In the genomic region with DNA sequence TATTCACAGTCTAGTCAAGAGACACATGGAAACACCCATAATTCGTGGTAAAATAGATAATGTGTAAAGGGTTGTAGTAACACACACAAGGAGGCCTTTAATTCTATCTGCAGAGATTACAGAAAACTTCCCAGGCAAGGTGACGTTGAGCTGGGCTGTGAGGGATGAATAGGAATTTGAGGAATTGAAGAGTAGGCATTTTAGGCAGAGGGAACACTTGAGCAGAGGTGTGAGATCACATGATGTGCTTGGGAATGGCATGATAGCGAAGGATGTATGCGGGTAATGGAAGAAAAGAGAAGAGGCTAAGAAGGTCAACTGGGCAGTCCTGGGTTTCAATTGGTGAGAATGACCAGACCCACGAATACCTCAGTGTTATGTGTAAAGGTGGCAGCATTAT, we compare ENCODE assay signal across 40 cellular contexts. TPM values are rescaled to one million over a fixed set of nuclear protein-coding genes. Genes with fewer than 3 reads are reported as not detected.
"Had no signal": no experiment of that assay in that cellular context is flagged by ENCODE, and none has a peak within 500 bp of the region (broad histone marks: within the 10 kb centered on the region; RNA-seq: fewer than 3 reads in every experiment).

No MANE protein-coding gene starts in this region.

- H3K4me3 Mint-ChIP-seq: activated B cell treated with CpG ODN at 0.5 μM for 24 hours; activated CD4-positive, alpha-beta memory T cell treated with anti-CD3 and anti-CD28 coated beads for 36 hours; activated CD4-positive, alpha-beta T cell treated with anti-CD3 and anti-CD28 coated beads, Interleukin-2, amount 10 ng/mL, durations not matched to agents 24 days and 14 days; activated CD8-positive, alpha-beta T cell treated with anti-CD3 and anti-CD28 coated beads for 36 hours; activated naive CD4-positive, alpha-beta T cell treated with anti-CD3 and anti-CD28 coated beads for 36 hours; activated naive CD8-positive, alpha-beta T cell treated with anti-CD3 and anti-CD28 coated beads for 36 hours; activated T-cell treated with anti-CD3 and anti-CD28 coated beads, Interleukin-2, amount 50 U/mL, for 4 hours; activated T-cell treated with anti-CD3 and anti-CD28 coated beads, Interleukin-2, amount 50 U/mL, for 72 hours; activated T-helper 1 cell treated with anti-CD3 and anti-CD28 coated beads, Interleukin-12 subunit alpha, Interleukin-12 subunit beta, Interleukin-2, Interleukin-4 antibody, amounts not matched to agents 30 ng/mL and 10 ng/mL and 1 ng/mL, durations not matched to agents 14 hours and 24 hours and 36 hours; activated T-helper 17 cell treated with anti-CD3 and anti-CD28 coated beads, Interleukin-2, amount 50 U/mL, for 72 hours; central memory CD8-positive, alpha-beta T cell; T-helper 1 cell treated with Interleukin-12 subunit alpha and Interleukin-12 subunit beta and Interleukin-4 antibody, amounts not matched to agents 30 μg/mL and 1 μg/mL, for 36 hours; T-helper 2 cell treated with Interferon-gamma antibody and Interleukin-4, amounts not matched to agents 5 μg/mL and 100 μg/mL, for 36 hours had no signal

- ATAC-seq: activated CD8-positive, alpha-beta T cell treated with anti-CD3 and anti-CD28 coated beads for 36 hours; activated naive CD4-positive, alpha-beta T cell treated with anti-CD3 and anti-CD28 coated beads, Interleukin-2, amount 50 U/mL, for 72 hours; activated T-cell treated with anti-CD3 and anti-CD28 coated beads, Interleukin-2, amount 50 U/mL, for 4 hours; activated T-cell treated with anti-CD3 and anti-CD28 coated beads, Interleukin-2, amount 50 U/mL, for 72 hours; activated T-helper 17 cell treated with anti-CD3 and anti-CD28 coated beads, Interleukin-2, amount 50 U/mL, for 72 hours; body of pancreas had no signal

- H3K27me3 Mint-ChIP-seq: activated CD4-positive, alpha-beta memory T cell treated with anti-CD3 and anti-CD28 coated beads for 36 hours; activated CD8-positive, alpha-beta T cell treated with anti-CD3 and anti-CD28 coated beads for 36 hours; central memory CD8-positive, alpha-beta T cell had no signal

- FAIRE-seq: astrocyte, TTC549 had no signal

- H3K4me3 ChIP-seq: adrenal gland, body of pancreas, breast epithelium had no signal

- H3K4me1 ChIP-seq: adrenal gland, breast epithelium had no signal

- H3K4me1 Mint-ChIP-seq: activated B cell treated with CpG ODN at 0.5 μM for 24 hours; activated CD4-positive, alpha-beta T cell treated with anti-CD3 and anti-CD28 coated beads, Interleukin-2, amount 10 ng/mL, durations not matched to agents 24 days and 14 days; activated naive CD8-positive, alpha-beta T cell treated with anti-CD3 and anti-CD28 coated beads for 36 hours; activated T-helper 17 cell treated with anti-CD3 and anti-CD28 coated beads, Interleukin-2, amount 50 U/mL, for 72 hours; central memory CD8-positive, alpha-beta T cell had no signal

- H3K36me3 Mint-ChIP-seq: activated CD4-positive, alpha-beta memory T cell treated with anti-CD3 and anti-CD28 coated beads for 36 hours; activated naive CD4-positive, alpha-beta T cell treated with anti-CD3 and anti-CD28 coated beads, Interleukin-2, amount 50 U/mL, for 72 hours; activated naive CD8-positive, alpha-beta T cell treated with anti-CD3 and anti-CD28 coated beads for 36 hours had no signal

- H3K9me3 Mint-ChIP-seq: activated B cell treated with CpG ODN at 0.5 μM for 24 hours; activated CD4-positive, alpha-beta memory T cell treated with anti-CD3 and anti-CD28 coated beads for 36 hours; activated CD4-positive, alpha-beta T cell treated with anti-CD3 and anti-CD28 coated beads, Interleukin-2, amount 10 ng/mL, durations not matched to agents 24 days and 14 days; activated CD8-positive, alpha-beta T cell treated with anti-CD3 and anti-CD28 coated beads for 36 hours; activated naive CD4-positive, alpha-beta T cell treated with anti-CD3 and anti-CD28 coated beads for 36 hours; activated naive CD4-positive, alpha-beta T cell treated with anti-CD3 and anti-CD28 coated beads, Interleukin-2, amount 50 U/mL, for 72 hours; activated naive CD8-positive, alpha-beta T cell treated with anti-CD3 and anti-CD28 coated beads for 36 hours; activated T-cell treated with anti-CD3 and anti-CD28 coated beads, Interleukin-2, amount 50 U/mL, for 72 hours; activated T-helper 1 cell treated with anti-CD3 and anti-CD28 coated beads, Interleukin-12 subunit alpha, Interleukin-12 subunit beta, Interleukin-2, Interleukin-4 antibody, amounts not matched to agents 30 ng/mL and 10 ng/mL and 1 ng/mL, durations not matched to agents 14 hours and 24 hours and 36 hours; activated T-helper 17 cell treated with anti-CD3 and anti-CD28 coated beads, Interleukin-2, amount 50 U/mL, for 72 hours; T-helper 1 cell treated with Interleukin-12 subunit alpha and Interleukin-12 subunit beta and Interleukin-4 antibody, amounts not matched to agents 30 μg/mL and 1 μg/mL, for 36 hours; T-helper 2 cell treated with Interferon-gamma antibody and Interleukin-4, amounts not matched to agents 5 μg/mL and 100 μg/mL, for 36 hours had no signal

- H3K27me3 ChIP-seq: adrenal gland, body of pancreas, brain microvascular endothelial cell, breast epithelium had no signal

- H3K27ac Mint-ChIP-seq: activated B cell treated with CpG ODN at 0.5 μM for 24 hours; activated CD4-positive, alpha-beta memory T cell treated with anti-CD3 and anti-CD28 coated beads for 36 hours; activated CD4-positive, alpha-beta T cell treated with anti-CD3 and anti-CD28 coated beads, Interleukin-2, amount 10 ng/mL, durations not matched to agents 24 days and 14 days; activated CD8-positive, alpha-beta T cell treated with anti-CD3 and anti-CD28 coated beads for 36 hours; activated naive CD4-positive, alpha-beta T cell treated with anti-CD3 and anti-CD28 coated beads for 36 hours; activated naive CD4-positive, alpha-beta T cell treated with anti-CD3 and anti-CD28 coated beads, Interleukin-2, amount 50 U/mL, for 72 hours; activated naive CD8-positive, alpha-beta T cell treated with anti-CD3 and anti-CD28 coated beads for 36 hours; activated T-cell treated with anti-CD3 and anti-CD28 coated beads, Interleukin-2, amount 50 U/mL, for 72 hours; activated T-helper 1 cell treated with anti-CD3 and anti-CD28 coated beads, Interleukin-12 subunit alpha, Interleukin-12 subunit beta, Interleukin-2, Interleukin-4 antibody, amounts not matched to agents 30 ng/mL and 10 ng/mL and 1 ng/mL, durations not matched to agents 14 hours and 24 hours and 36 hours; activated T-helper 17 cell treated with anti-CD3 and anti-CD28 coated beads, Interleukin-2, amount 50 U/mL, for 72 hours; T-helper 1 cell treated with Interleukin-12 subunit alpha and Interleukin-12 subunit beta and Interleukin-4 antibody, amounts not matched to agents 30 μg/mL and 1 μg/mL, for 36 hours; T-helper 2 cell treated with Interferon-gamma antibody and Interleukin-4, amounts not matched to agents 5 μg/mL and 100 μg/mL, for 36 hours had no signal

- H3K36me3 ChIP-seq: adrenal gland, brain microvascular endothelial cell, breast epithelium had no signal

- H3K9me3 ChIP-seq: adrenal gland, body of pancreas, breast epithelium had no signal

- H3K27ac ChIP-seq: adrenal gland, body of pancreas, brain microvascular endothelial cell, breast epithelium, VCaP had no signal

- DNase-seq: activated B cell treated with CpG ODN at 0.5 μM for 24 hours; activated CD4-positive, alpha-beta memory T cell treated with anti-CD3 and anti-CD28 coated beads for 36 hours; activated CD4-positive, alpha-beta T cell treated with anti-CD3 and anti-CD28 coated beads for 4 hours; activated CD4-positive, alpha-beta T cell treated with anti-CD3 and anti-CD28 coated beads, Interleukin-2, amount 10 ng/mL, durations not matched to agents 24 days and 14 days; activated CD4-positive, alpha-beta T cell treated with anti-CD3 and anti-CD28 coated beads, Interleukin-2, amount 50 U/mL, for 1 hour; activated CD4-positive, alpha-beta T cell treated with anti-CD3 and anti-CD28 coated beads, Interleukin-2, amount 50 U/mL, for 4 hours; activated CD4-positive, CD25-positive, alpha-beta regulatory T cell treated with anti-CD3 and anti-CD28 coated beads, Interleukin-2, amount 50 U/mL, for 72 hours; activated CD8-positive, alpha-beta T cell treated with anti-CD3 and anti-CD28 coated beads for 36 hours; activated effector memory CD4-positive, alpha-beta T cell treated with anti-CD3 and anti-CD28 coated beads, Interleukin-2, amount 50 U/mL, for 16 hours; activated gamma-delta T cell treated with Interleukin-2 at 50 U/mL for 16 hours; activated naive CD4-positive, alpha-beta T cell; activated naive CD4-positive, alpha-beta T cell treated with anti-CD3 and anti-CD28 coated beads for 36 hours; activated naive CD4-positive, alpha-beta T cell treated with anti-CD3 and anti-CD28 coated beads, Interleukin-2, amount 50 U/mL, for 16 hours; activated naive CD8-positive, alpha-beta T cell treated with anti-CD3 and anti-CD28 coated beads for 36 hours; activated T-cell treated with anti-CD3 and anti-CD28 coated beads for 4 hours; activated T-cell treated with anti-CD3 and anti-CD28 coated beads, Interleukin-2, amount 50 U/mL, for 1 hour; activated T-cell treated with anti-CD3 and anti-CD28 coated beads, Interleukin-2, amount 50 U/mL, for 4 hours; activated T-cell treated with anti-CD3 and anti-CD28 coated beads, Interleukin-2, amount 50 U/mL, for 72 hours; adrenal gland; amniotic stem cell; aorta; body of pancreas; brain microvascular endothelial cell; caudate nucleus; cerebellar nuclear complex; T-helper 1 cell; T-helper 2 cell; T-helper 9 cell had no signal

RNA-seq across cellular contexts. Expression of a gene that starts 20.2 kb away (rescaled TPM):
- total RNA-seq: activated B cell treated with CpG ODN at 0.5 μM for 24 hours; activated CD4-positive, alpha-beta memory T cell treated with anti-CD3 and anti-CD28 coated beads for 36 hours; activated CD4-positive, alpha-beta T cell treated with anti-CD3 and anti-CD28 coated beads, Interleukin-2, amount 10 ng/mL, durations not matched to agents 24 days and 14 days; activated CD8-positive, alpha-beta memory T cell treated with anti-CD3 and anti-CD28 coated beads for 36 hours; activated CD8-positive, alpha-beta T cell treated with anti-CD3 and anti-CD28 coated beads for 36 hours; activated naive CD4-positive, alpha-beta T cell treated with anti-CD3 and anti-CD28 coated beads for 36 hours; activated naive CD4-positive, alpha-beta T cell treated with anti-CD3 and anti-CD28 coated beads, Interleukin-2, amount 50 U/mL, for 72 hours; activated naive CD8-positive, alpha-beta T cell treated with anti-CD3 and anti-CD28 coated beads for 36 hours; activated T-cell treated with anti-CD3 and anti-CD28 coated beads, Interleukin-2, amount 50 U/mL, for 4 hours; activated T-helper 1 cell treated with anti-CD3 and anti-CD28 coated beads, Interleukin-12 subunit alpha, Interleukin-12 subunit beta, Interleukin-2, Interleukin-4 antibody, amounts not matched to agents 30 ng/mL and 10 ng/mL and 1 ng/mL, durations not matched to agents 14 hours and 24 hours and 36 hours; activated T-helper 17 cell treated with anti-CD3 and anti-CD28 coated beads, Interleukin-2, amount 50 U/mL, for 72 hours; body of pancreas; breast epithelium had no signal
- polyA plus RNA-seq: aorta had no signal

RNA-seq across cellular contexts. Expression of a gene that starts 56.0 kb away (rescaled TPM):
- total RNA-seq: activated B cell treated with CpG ODN at 0.5 μM for 24 hours, astrocyte, chondrocyte had no signal
- polyA plus RNA-seq: aorta had no signal
